Comparison of ENCODE assay signal across 19 cellular contexts in genomic region chrX:126985960-126986359, GRCh38.
A peak's percentile ranks its signal among the peaks of the same experiment; 100 is the strongest.
DNase-seq lines count a peak whose midpoint lies in the region; ATAC-seq, FAIRE-seq and TF ChIP-seq lines count a peak whose summit lies in the region.
"Had no signal": no experiment of that assay in that cellular context is flagged by ENCODE, and none has a peak within 500 bp of the region (broad histone marks: within the 10 kb centered on the region; RNA-seq: fewer than 3 reads in every experiment).

No MANE protein-coding gene starts in this region.

- no peaks in the 10 kb centered on the region for H3K27me3 ChIP-seq in H7 (ENCODE audit: control insufficient read depth, insufficient read depth, low read length)
- no peaks in the 10 kb centered on the region for H3K27me3 ChIP-seq in pancreas

- TF ChIP-seq CTCF in kidney (IDR thresholded peaks at IDR 0.05; ENCODE audit: borderline replicate concordance, extremely low read depth, insufficient read depth) (no peak), coronary artery (IDR thresholded peaks at IDR 0.05) (no peak), pancreas (IDR thresholded peaks at IDR 0.05) (no peak)

- FAIRE-seq in kidney (lab: Jason Lieb, UNC), result no peak
- no peak for FAIRE-seq in pancreas (lab: Jason Lieb, UNC)
- FAIRE-seq: A204.1, GM12878, GM19239, H1 had no signal

- H3K36me3 ChIP-seq in H7 (replicated peaks; ENCODE audit: control insufficient read depth, insufficient read depth, low read length), result no peaks in the 10 kb centered on the region
- no peaks in the 10 kb centered on the region for H3K36me3 ChIP-seq in kidney (ENCODE audit: control insufficient read depth in 1 of 2, insufficient read depth in 2 of 2, low read length in 2 of 2)
- no peaks in the 10 kb centered on the region for H3K36me3 ChIP-seq in pancreas
- H3K36me3 ChIP-seq: HAP-1 had no signal

- no peaks in the 10 kb centered on the region for H3K4me1 ChIP-seq in kidney (ENCODE audit: control insufficient read depth in 1 of 2, insufficient read depth in 1 of 2, low read depth in 1 of 2, low read length in 2 of 2)
- no peaks in the 10 kb centered on the region for H3K4me1 ChIP-seq in pancreas
- H3K4me1 ChIP-seq: HAP-1 had no signal

- DNase-seq in H7 (peak; percentile 5), NCI-H69 (lab: John Stamatoyannopoulos, UW) (peak; percentile 26), kidney (peak; percentile 31), sciatic nerve (ENCODE audit: low spot score) (no peak), coronary artery (ENCODE audit: low spot score) (no peak), pancreas (no peak), activated gamma-delta T cell treated with Interleukin-2 at 50 U/mL for 16 hours (no peak)
- DNase-seq: ACHN; Calu3; CD4-positive, alpha-beta T cell; DND-41; EL had no signal

- peak; percentile 32 for ATAC-seq in sciatic nerve
- ATAC-seq in pancreas, result no peak
- ATAC-seq: GM12878 had no signal

- H3K27ac ChIP-seq in kidney (ENCODE audit: low read depth in 2 of 2, low read length in 2 of 2), result no peak overlapping the region
- no peak overlapping the region for H3K27ac ChIP-seq in coronary artery
- H3K27ac ChIP-seq in pancreas, result no peak overlapping the region
- H3K27ac ChIP-seq: C4-2B, HL-60 had no signal

- no peak overlapping the region for H3K9ac ChIP-seq in kidney (ENCODE audit: low read length in 2 of 2)

- 63 to 71% methylated on average over 10 of the region's 10 CpGs for WGBS in pancreas, 2 donors

- no peak overlapping the region for H3K4me3 ChIP-seq in H7 (ENCODE audit: insufficient read depth, low read depth, low read length)
- no peak overlapping the region for H3K4me3 ChIP-seq in kidney (ENCODE audit: low read length in 2 of 2)
- no peak overlapping the region for H3K4me3 ChIP-seq in coronary artery
- no peak overlapping the region for H3K4me3 ChIP-seq in pancreas
- H3K4me3 ChIP-seq: GM12878, HAP-1 had no signal

- H3K9me3 ChIP-seq in kidney (ENCODE audit: control insufficient read depth in 1 of 2, low read length in 2 of 2) (no peaks in the 10 kb centered on the region), pancreas (no peaks in the 10 kb centered on the region)
- H3K9me3 ChIP-seq: HAP-1 had no signal

- intact Hi-C loops in kidney (cut with DNase I) (no loop called here), sciatic nerve (cut with DNase I) (no loop called here), pancreas (cut with DNase I) (no loop called here)

Comparison
In these comparisons a context has a peak if more than half of its experiments do, and no peak if none do; other contexts are left out.
1. DNase-seq: peak in H7 (single experiment), NCI-H69 (single experiment) and kidney (single experiment); none in sciatic nerve (single experiment), coronary artery (single experiment), pancreas (0 of 6) and activated gamma-delta T cell treated with Interleukin-2 at 50 U/mL for 16 hours (single experiment).